ENCODE assay signal across 19 cellular contexts in the genomic region with DNA sequence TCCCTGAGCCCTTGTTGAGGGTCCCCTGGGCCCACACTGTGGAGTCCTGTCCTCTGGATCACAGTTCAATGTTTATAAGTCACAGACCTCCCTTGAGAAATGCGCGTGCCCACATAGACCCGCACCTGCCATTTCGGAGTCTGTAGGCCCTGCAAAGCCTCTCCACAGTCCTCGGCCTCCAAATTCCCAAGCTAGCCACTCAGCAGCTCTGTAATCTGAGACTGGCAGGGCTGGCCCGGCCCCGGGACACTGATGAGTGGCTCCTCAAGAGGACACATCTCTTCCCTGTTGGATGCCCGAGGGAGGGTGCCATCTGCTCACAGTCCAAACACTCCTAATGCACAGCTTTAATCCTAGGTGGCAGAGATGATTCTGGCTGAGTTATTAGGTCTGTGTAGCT. TPM values are rescaled to one million over a fixed set of nuclear protein-coding genes. Genes with fewer than 3 reads are reported as not detected.
DNase-seq lines count a peak whose midpoint lies in the region; ATAC-seq and TF ChIP-seq lines count a peak whose summit lies in the region.
"Had no signal": no experiment of that assay in that cellular context is flagged by ENCODE, and none has a peak within 500 bp of the region (broad histone marks: within the 10 kb centered on the region; RNA-seq: fewer than 3 reads in every experiment).

No MANE protein-coding gene starts in this region.

- H3K23ac ChIP-seq in neuronal stem cell (ENCODE audit: low read depth, low read length, poor library complexity) = no peak overlapping the region

- no peaks in the 10 kb centered on the region for H3K79me1 ChIP-seq in neuronal stem cell (ENCODE audit: low read depth, low read length)

- no peak overlapping the region for H2BK5ac ChIP-seq in neuronal stem cell (ENCODE audit: low read length)

- H3K4me2 ChIP-seq in neuronal stem cell (ENCODE audit: insufficient read depth, low read length, poor library complexity, severe bottlenecking) = no peak overlapping the region
- H3K4me2 ChIP-seq: smooth muscle cell had no signal

- no peak overlapping the region for H2BK12ac ChIP-seq in neuronal stem cell (ENCODE audit: low read length)

- H2BK15ac ChIP-seq in neuronal stem cell (ENCODE audit: low read length) = no peak overlapping the region

- WGBS in neuronal stem cell (ENCODE audit: extremely low coverage in 2 of 2, insufficient read length in 2 of 2, insufficient replicate concordance in 1 of 2), 2 donors = no CpG with 5 or more reads among the region's 8 CpGs

- H3K4me1 ChIP-seq in RWPE2 (ENCODE audit: insufficient read depth, poor library complexity, severe bottlenecking) (no peaks in the 10 kb centered on the region), neuronal stem cell (ENCODE audit: control insufficient read depth in 2 of 2, insufficient read depth in 1 of 2, low read depth in 1 of 2, low read length in 2 of 2) (no peaks in the 10 kb centered on the region)
- H3K4me1 ChIP-seq: body of pancreas, esophagus squamous epithelium had no signal

- no peak overlapping the region for H3K9ac ChIP-seq in neuronal stem cell (ENCODE audit: low read depth, low read length, poor library complexity)

- peak overlapping the region; percentile 52 for H3K18ac ChIP-seq in neuronal stem cell (ENCODE audit: low read length)

- H2AK5ac ChIP-seq in neuronal stem cell (ENCODE audit: low read depth, low read length) = no peak overlapping the region

- H2BK120ac ChIP-seq in neuronal stem cell (ENCODE audit: low read depth, low read length) = no peak overlapping the region

- DNase-seq in DMS 273 (lab: John Stamatoyannopoulos, UW; ENCODE audit: unreplicated experiment) = peak; percentile 74
- DNase-seq in NCI-H2029 (lab: John Stamatoyannopoulos, UW) = peak; percentile 91
- no peak for DNase-seq in RWPE2 (ENCODE audit: low spot score)
- no peak for DNase-seq in neuronal stem cell (ENCODE audit: low spot score)
- DNase-seq in epidermal melanocyte (ENCODE audit: insufficient read length, low spot score) = no peak
- no peak for DNase-seq in stimulated activated CD4-positive, alpha-beta T cell treated with anti-CD3 and anti-CD28 coated beads, Interleukin-15, amount 100 ng/mL, for 24 hours
- no peak for DNase-seq in NCI-H526 treated with DMSO at 0.1 percent for 48 hours (lab: John Stamatoyannopoulos, UW)
- DNase-seq: ACHN; activated CD4-positive, alpha-beta T cell treated with anti-CD3 and anti-CD28 coated beads for 48 hours; activated naive CD4-positive, alpha-beta T cell treated with anti-CD3 and anti-CD28 coated beads, Interleukin-2, amount 50 U/mL, for 16 hours; activated T-cell treated with anti-CD3 and anti-CD28 coated beads for 4 hours; body of pancreas; CD8-positive, alpha-beta T cell; esophagus squamous epithelium; NCI-H1105; Right ventricle myocardium superior; stimulated activated naive CD4-positive, alpha-beta T cell treated with Interleukin-2 at 50 U/mL for 16 hours had no signal

- H3K4ac ChIP-seq in neuronal stem cell (ENCODE audit: low read length) = no peak overlapping the region

- no peak overlapping the region for H4K8ac ChIP-seq in neuronal stem cell (ENCODE audit: low read depth, low read length)

- H3K27me3 ChIP-seq in RWPE2 (ENCODE audit: insufficient read depth, poor library complexity, severe bottlenecking) (no peaks in the 10 kb centered on the region), neuronal stem cell (ENCODE audit: control insufficient read depth in 3 of 3, insufficient read depth in 3 of 3, low read depth in 1 of 3, low read length in 3 of 3) (no peaks in the 10 kb centered on the region)
- H3K27me3 ChIP-seq: body of pancreas, esophagus squamous epithelium had no signal

- H3K27ac ChIP-seq in RWPE2 (ENCODE audit: poor library complexity, severe bottlenecking) (no peak overlapping the region), neuronal stem cell (replicated peaks; ENCODE audit: low read length) (no peak overlapping the region)
- H3K27ac ChIP-seq: body of pancreas, esophagus squamous epithelium had no signal

- H3K4me3 ChIP-seq in RWPE2 (ENCODE audit: severe bottlenecking) (no peak overlapping the region), neuronal stem cell (ENCODE audit: low read length in 2 of 2) (no peak overlapping the region)
- H3K4me3 ChIP-seq: body of pancreas, esophagus squamous epithelium, smooth muscle cell had no signal

- ATAC-seq in RWPE2 (ENCODE audit: low read depth) = peak; percentile 23; the same call in 1 of the 3 replicates
- no peak for ATAC-seq in HG03439 (IDR thresholded peaks at IDR 0.05; ENCODE audit: unreplicated experiment)
- ATAC-seq: body of pancreas; CD8-positive, alpha-beta T cell had no signal

- H4K91ac ChIP-seq in neuronal stem cell (ENCODE audit: low read depth, low read length, poor library complexity) = no peak overlapping the region

- H3K14ac ChIP-seq in neuronal stem cell (ENCODE audit: low read length) = no peak overlapping the region

- no peaks in the 10 kb centered on the region for H3K36me3 ChIP-seq in RWPE2 (ENCODE audit: low read depth)
- H3K36me3 ChIP-seq in neuronal stem cell (replicated peaks in 1 of 2; ENCODE audit: control insufficient read depth in 2 of 2, insufficient read depth in 2 of 2, low read length in 2 of 2) = peaks cover 10 to 14% of the 10 kb centered on the region in 2 donors

- TF ChIP-seq CTCF in RWPE2 (IDR thresholded peaks at IDR 0.05; ENCODE audit: poor library complexity, severe bottlenecking) = no peak

- H3K9me3 ChIP-seq in RWPE2 (ENCODE audit: severe bottlenecking) (no peaks in the 10 kb centered on the region), neuronal stem cell (replicated peaks in 1 of 2; ENCODE audit: control insufficient read depth in 2 of 2, insufficient read depth in 1 of 2, low read depth in 1 of 2, low read length in 2 of 2) (no peaks in the 10 kb centered on the region)
- H3K9me3 ChIP-seq: body of pancreas, esophagus squamous epithelium had no signal

- no peak overlapping the region for H2AFZ ChIP-seq in neuronal stem cell (ENCODE audit: low read length)

RNA-seq across cellular contexts. Expression of a gene that starts 39.1 kb away (rescaled TPM):
- polyA plus RNA-seq in neuronal stem cell (2013, experiment 1 of 2) = 27.4 TPM
- polyA plus RNA-seq in neuronal stem cell (2013, experiment 2 of 2) = 27.2 TPM
- polyA plus RNA-seq: smooth muscle cell had no signal

RNA-seq across cellular contexts. Expression of a gene that starts 41.2 kb away (rescaled TPM):
- 7.7 TPM for polyA plus RNA-seq in neuronal stem cell (2013, experiment 1 of 2)
- 7.7 TPM for polyA plus RNA-seq in neuronal stem cell (2013, experiment 2 of 2)

Comparison
In these comparisons a context has a peak if more than half of its experiments do, and no peak if none do; other contexts are left out.
1. DNase-seq: peak in DMS 273 (single experiment) and NCI-H2029 (single experiment); none in RWPE2 (single experiment), neuronal stem cell (single experiment), epidermal melanocyte (single experiment), stimulated activated CD4-positive, alpha-beta T cell treated with anti-CD3 and anti-CD28 coated beads, Interleukin-15, amount 100 ng/mL, for 24 hours (single experiment) and NCI-H526 treated with DMSO at 0.1 percent for 48 hours (single experiment).